In the genomic region with DNA sequence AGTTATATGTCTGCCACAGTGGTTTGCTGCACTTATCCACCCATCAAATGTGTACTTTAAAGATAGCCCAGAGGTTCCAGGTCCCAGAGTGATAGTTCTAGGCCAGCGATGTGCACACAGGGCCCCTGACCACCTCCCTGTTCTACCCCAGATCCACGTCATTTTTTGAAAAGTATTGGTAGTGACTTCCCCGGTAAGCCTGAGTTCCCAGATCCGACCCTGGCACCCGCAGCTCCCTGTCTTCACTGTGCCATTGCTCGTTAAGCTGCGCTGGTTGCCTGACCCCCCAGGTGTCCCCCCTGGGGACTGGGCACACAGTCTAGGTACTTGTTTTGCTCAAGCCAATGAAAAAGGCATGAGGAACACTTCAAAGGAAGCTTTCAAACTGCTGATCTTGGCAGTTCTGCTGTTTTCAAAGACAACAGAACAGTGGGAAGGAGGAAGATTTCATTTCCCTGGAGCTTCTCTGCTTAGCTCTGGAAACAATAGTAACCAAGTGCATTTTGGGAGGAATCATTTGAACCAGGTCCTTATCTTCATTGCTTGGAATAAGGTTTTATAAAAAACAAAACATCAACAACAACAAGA, we compare ENCODE assay signal across 21 cellular contexts.
A peak's percentile ranks its signal among the peaks of the same experiment; 100 is the strongest.
DNase-seq lines count a peak whose midpoint lies in the region; ATAC-seq, FAIRE-seq and TF ChIP-seq lines count a peak whose summit lies in the region.
"Had no signal": no experiment of that assay in that cellular context is flagged by ENCODE, and none has a peak within 500 bp of the region (broad histone marks: within the 10 kb centered on the region; RNA-seq: fewer than 3 reads in every experiment).

No MANE protein-coding gene starts in this region.

- H3K36me3 ChIP-seq in astrocyte (ENCODE audit: insufficient read depth, low read length) = no peaks in the 10 kb centered on the region
- H3K36me3 ChIP-seq: Peyer's patch had no signal

- DNase-seq in astrocyte (ENCODE audit: low read depth) = no peak
- DNase-seq in dorsolateral prefrontal cortex = peak in 2 of 10 donors; percentile 22 to 39
- no peak for DNase-seq in activated CD4-positive, alpha-beta T cell treated with anti-CD3 and anti-CD28 coated beads for 1 hour
- no peak for DNase-seq in activated CD4-positive, alpha-beta T cell treated with anti-CD3 and anti-CD28 coated beads, Interleukin-2, amount 10 ng/mL, durations not matched to agents 24 days and 14 days
- DNase-seq: ACHN, AML-193, Caco-2, DMS153, EL, KBM-7, NCI-H1436, NCI-H2029, NCI-H2227 treated with DMSO at 0.1 percent for 48 hours, NCI-H524, Peyer's patch had no signal

- H3K27ac ChIP-seq in astrocyte (ENCODE audit: low read depth, low read length) (no peak overlapping the region), dorsolateral prefrontal cortex (peak overlapping the region in 32 of 59 donors; percentile 1 to 70 (median 42))
- H3K27ac ChIP-seq: Peyer's patch, SK-N-MC had no signal

- no peak overlapping the region for H3K4me2 ChIP-seq in astrocyte (ENCODE audit: low read length)

- H3K9me3 ChIP-seq in astrocyte (ENCODE audit: insufficient read depth, low read depth, low read length) = no peaks in the 10 kb centered on the region
- H3K9me3 ChIP-seq: Caco-2 had no signal

- TF ChIP-seq CTCF in astrocyte (IDR thresholded peaks at IDR 0.05; ENCODE audit: insufficient read depth, low read depth, low read length) (no peak), dorsolateral prefrontal cortex (IDR thresholded peaks at IDR 0.05 in 54 of 56, conservative IDR thresholded peaks at IDR 0.05 in 2 of 56; ENCODE audit: low read depth in 1 of 56, partially characterized antibody in 56 of 56) (no peak), nephron (IDR thresholded peaks at IDR 0.05; ENCODE audit: unreplicated experiment in 3 of 3) (no peak)

- H3K4me3 Mint-ChIP-seq in astrocyte (ENCODE audit: unreplicated experiment) = no peak overlapping the region
- H3K4me3 Mint-ChIP-seq in nephron = no peak overlapping the region
- no peak overlapping the region for H3K4me3 Mint-ChIP-seq in stimulated activated memory B cell treated with anti-CD40 and anti-IgM and Interleukin-4, amounts not matched to agents 10 μg/mL and 1 μg/mL and 100 μg/mL, for 72 hours
- H3K4me3 Mint-ChIP-seq in activated CD4-positive, alpha-beta T cell treated with anti-CD3 and anti-CD28 coated beads, Interleukin-2, amount 10 ng/mL, durations not matched to agents 24 days and 14 days = no peak overlapping the region

- H3K36me3 Mint-ChIP-seq in astrocyte (ENCODE audit: low read depth, unreplicated experiment) (no peaks in the 10 kb centered on the region), nephron (ENCODE audit: low read depth) (peaks cover 3% of the 10 kb centered on the region)
- no peaks in the 10 kb centered on the region for H3K36me3 Mint-ChIP-seq in stimulated activated memory B cell treated with anti-CD40 and anti-IgM and Interleukin-4, amounts not matched to agents 10 μg/mL and 1 μg/mL and 100 μg/mL, for 72 hours
- peaks cover 72% of the 10 kb centered on the region for H3K36me3 Mint-ChIP-seq in activated CD4-positive, alpha-beta T cell treated with anti-CD3 and anti-CD28 coated beads, Interleukin-2, amount 10 ng/mL, durations not matched to agents 24 days and 14 days (ENCODE audit: low read depth)

- no peaks in the 10 kb centered on the region for H4K20me1 ChIP-seq in astrocyte (ENCODE audit: insufficient read depth, low read length)

- peak overlapping the region; percentile 49 for H2AFZ ChIP-seq in astrocyte (ENCODE audit: low read depth, low read length)

- H3K4me1 ChIP-seq in astrocyte (ENCODE audit: insufficient read depth, low read length) = no peaks in the 10 kb centered on the region
- H3K4me1 ChIP-seq: Caco-2, Peyer's patch had no signal

- peaks cover 6% of the 10 kb centered on the region for H3K9me3 Mint-ChIP-seq in astrocyte (ENCODE audit: unreplicated experiment)
- H3K9me3 Mint-ChIP-seq in nephron = peaks cover 24% of the 10 kb centered on the region
- H3K9me3 Mint-ChIP-seq in stimulated activated memory B cell treated with anti-CD40 and anti-IgM and Interleukin-4, amounts not matched to agents 10 μg/mL and 1 μg/mL and 100 μg/mL, for 72 hours = peaks cover 2% of the 10 kb centered on the region
- H3K9me3 Mint-ChIP-seq in activated CD4-positive, alpha-beta T cell treated with anti-CD3 and anti-CD28 coated beads, Interleukin-2, amount 10 ng/mL, durations not matched to agents 24 days and 14 days = peaks cover 33% of the 10 kb centered on the region

- H3K79me2 ChIP-seq in astrocyte (ENCODE audit: insufficient read depth, low read length) = no peaks in the 10 kb centered on the region

- H3K4me1 Mint-ChIP-seq in astrocyte (ENCODE audit: low read depth, unreplicated experiment) (no peaks in the 10 kb centered on the region), nephron (peaks cover 23% of the 10 kb centered on the region)
- peaks cover 10% of the 10 kb centered on the region for H3K4me1 Mint-ChIP-seq in stimulated activated memory B cell treated with anti-CD40 and anti-IgM and Interleukin-4, amounts not matched to agents 10 μg/mL and 1 μg/mL and 100 μg/mL, for 72 hours
- H3K4me1 Mint-ChIP-seq in activated CD4-positive, alpha-beta T cell treated with anti-CD3 and anti-CD28 coated beads, Interleukin-2, amount 10 ng/mL, durations not matched to agents 24 days and 14 days = peaks cover 19% of the 10 kb centered on the region

- no peak overlapping the region for H3K9ac ChIP-seq in astrocyte (ENCODE audit: low read length)

- ATAC-seq in stimulated activated memory B cell treated with anti-CD40 and anti-IgM and Interleukin-4, amounts not matched to agents 10 μg/mL and 1 μg/mL and 100 μg/mL, for 72 hours = no peak
- no peak for ATAC-seq in GM19395 (IDR thresholded peaks at IDR 0.05; ENCODE audit: unreplicated experiment)
- ATAC-seq in HG03159 (IDR thresholded peaks at IDR 0.05; ENCODE audit: unreplicated experiment) = no peak
- ATAC-seq: Right ventricle myocardium inferior had no signal

- H3K27me3 ChIP-seq in astrocyte (ENCODE audit: insufficient read depth, low read length) (no peaks in the 10 kb centered on the region), dorsolateral prefrontal cortex (no peaks in the 10 kb centered on the region)
- H3K27me3 ChIP-seq: Peyer's patch had no signal

- H3K27me3 Mint-ChIP-seq in astrocyte (ENCODE audit: low read depth, unreplicated experiment) (peaks cover 3% of the 10 kb centered on the region), nephron (ENCODE audit: low read depth) (no peaks in the 10 kb centered on the region)
- no peaks in the 10 kb centered on the region for H3K27me3 Mint-ChIP-seq in stimulated activated memory B cell treated with anti-CD40 and anti-IgM and Interleukin-4, amounts not matched to agents 10 μg/mL and 1 μg/mL and 100 μg/mL, for 72 hours
- H3K27me3 Mint-ChIP-seq in activated CD4-positive, alpha-beta T cell treated with anti-CD3 and anti-CD28 coated beads, Interleukin-2, amount 10 ng/mL, durations not matched to agents 24 days and 14 days = no peaks in the 10 kb centered on the region

- H3K4me3 ChIP-seq in astrocyte (ENCODE audit: insufficient read depth, low read depth, low read length) (no peak overlapping the region), dorsolateral prefrontal cortex (no peak overlapping the region)
- H3K4me3 ChIP-seq: Peyer's patch, SK-N-MC had no signal

- no peak overlapping the region for H3K27ac Mint-ChIP-seq in astrocyte (ENCODE audit: unreplicated experiment)
- H3K27ac Mint-ChIP-seq in nephron = peak overlapping the region; percentile 68 to 79 (median 70)
- peak overlapping the region; percentile 36 for H3K27ac Mint-ChIP-seq in stimulated activated memory B cell treated with anti-CD40 and anti-IgM and Interleukin-4, amounts not matched to agents 10 μg/mL and 1 μg/mL and 100 μg/mL, for 72 hours
- no peak overlapping the region for H3K27ac Mint-ChIP-seq in activated CD4-positive, alpha-beta T cell treated with anti-CD3 and anti-CD28 coated beads, Interleukin-2, amount 10 ng/mL, durations not matched to agents 24 days and 14 days

- no peak for FAIRE-seq in astrocyte (lab: Jason Lieb, UNC)

- intact Hi-C loops in dorsolateral prefrontal cortex (cut with DNase I) = loop anchor here in 1 of 2 donors (10.0 kb wide), 2 partner anchors 76 to 234 kb away; no protein-coding TSS in a partner anchor
- intact Hi-C loops in activated CD4-positive, alpha-beta T cell treated with anti-CD3 and anti-CD28 coated beads, Interleukin-2, amount 10 ng/mL, durations not matched to agents 24 days and 14 days (cut with micrococcal nuclease) = no loop called here

Comparison
In these comparisons a context has a peak if more than half of its experiments do, and no peak if none do; other contexts are left out.
1. H3K27ac Mint-ChIP-seq: peak in nephron (3 of 3) and stimulated activated memory B cell treated with anti-CD40 and anti-IgM and Interleukin-4, amounts not matched to agents 10 μg/mL and 1 μg/mL and 100 μg/mL, for 72 hours (single experiment); none in astrocyte (single experiment) and activated CD4-positive, alpha-beta T cell treated with anti-CD3 and anti-CD28 coated beads, Interleukin-2, amount 10 ng/mL, durations not matched to agents 24 days and 14 days (single experiment).